ENCODE assay signal across 20 cellular contexts in the genomic region with DNA sequence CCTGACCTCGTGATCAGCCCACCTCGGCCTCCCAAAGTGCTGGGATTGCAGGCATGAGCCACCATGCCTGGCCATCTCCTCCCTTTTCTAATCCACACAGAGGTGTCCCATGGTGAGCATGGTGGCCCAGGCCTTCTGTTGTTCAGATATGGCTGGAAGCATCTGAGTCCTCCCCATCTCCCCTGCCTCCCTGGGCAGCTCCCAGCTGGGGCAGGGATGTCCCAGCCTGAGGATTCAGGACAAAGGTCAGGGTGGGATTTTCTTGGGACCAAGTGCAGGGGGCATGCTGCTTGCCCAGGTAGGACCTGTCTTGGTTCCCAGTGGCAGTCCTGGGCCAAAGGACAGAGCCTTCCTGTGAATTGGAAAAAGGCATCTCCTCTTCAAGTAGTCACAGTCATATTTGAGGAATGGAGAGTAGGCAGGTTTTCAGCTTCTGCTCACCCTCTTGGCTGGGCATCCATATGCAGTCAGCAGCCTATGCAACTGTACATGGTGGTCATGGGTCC. TPM values are rescaled to one million over a fixed set of nuclear protein-coding genes. Genes with fewer than 3 reads are reported as not detected.
DNase-seq lines count a peak whose midpoint lies in the region; ATAC-seq and TF ChIP-seq lines count a peak whose summit lies in the region.
"Had no signal": no experiment of that assay in that cellular context is flagged by ENCODE, and none has a peak within 500 bp of the region (broad histone marks: within the 10 kb centered on the region; RNA-seq: fewer than 3 reads in every experiment).

No MANE protein-coding gene starts in this region.

- DNase-seq in RWPE2 (ENCODE audit: low spot score) (peak; percentile 9), lower lobe of right lung (peak; percentile 8), osteocyte (ENCODE audit: extremely low spot score, unreplicated experiment) (peak; percentile 68), stomach (peak; percentile 11), 8988T (no peak), NK-92 (lab: John Stamatoyannopoulos, UW; ENCODE audit: unreplicated experiment) (no peak)
- DNase-seq: C1 segment of cervical spinal cord; Calu3; CD4-positive, alpha-beta memory T cell; COR-L47; DMS53; DMS79 treated with DMSO at 0.1 percent for 48 hours; GF-D8 had no signal

- WGBS in stomach, 5 donors: 56 to 85% (median 76%) methylated on average over 2 of the region's 2 CpGs

- no peak for TF ChIP-seq CTCF in RWPE2 (IDR thresholded peaks at IDR 0.05; ENCODE audit: poor library complexity, severe bottlenecking)
- no peak for TF ChIP-seq CTCF in lower lobe of right lung (IDR thresholded peaks at IDR 0.05)
- no peak for TF ChIP-seq CTCF in osteocyte (IDR thresholded peaks at IDR 0.05)
- TF ChIP-seq CTCF in stomach (IDR thresholded peaks at IDR 0.05): no peak

- no peaks in the 10 kb centered on the region for H3K27me3 ChIP-seq in RWPE2 (ENCODE audit: insufficient read depth, poor library complexity, severe bottlenecking)
- H3K27me3 ChIP-seq in lower lobe of right lung (ENCODE audit: low read depth): peaks cover 4% of the 10 kb centered on the region
- H3K27me3 ChIP-seq in stomach: peaks cover 0 to 6% (median 0%) of the 10 kb centered on the region in 3 donors

- no peak for TF ChIP-seq EP300 in stomach (IDR thresholded peaks at IDR 0.05)

- no peak overlapping the region for H3K4me3 Mint-ChIP-seq in osteocyte (ENCODE audit: unreplicated experiment)
- H3K4me3 Mint-ChIP-seq: CD4-positive, alpha-beta memory T cell; GM23338; H9 had no signal

- H3K4me1 Mint-ChIP-seq in osteocyte (ENCODE audit: unreplicated experiment): no peaks in the 10 kb centered on the region
- H3K4me1 Mint-ChIP-seq: GM23338, H9 had no signal

- TF ChIP-seq POLR2A in stomach (IDR thresholded peaks at IDR 0.05): no peak

- H3K27me3 Mint-ChIP-seq in osteocyte (ENCODE audit: unreplicated experiment): no peaks in the 10 kb centered on the region

- intact Hi-C loops in lower lobe of right lung (cut with DNase I): no loop called here
- intact Hi-C loops in stomach (cut with DNase I; ENCODE audit: low total_unique reads): loop anchor here (5.0 kb wide), 1 partner anchor 370 kb away; no protein-coding TSS in a partner anchor

- no peaks in the 10 kb centered on the region for H3K36me3 ChIP-seq in RWPE2 (ENCODE audit: low read depth)
- H3K36me3 ChIP-seq in lower lobe of right lung: peaks cover 6% of the 10 kb centered on the region
- peaks cover 0 to 27% (median 0%) of the 10 kb centered on the region in 4 donors for H3K36me3 ChIP-seq in stomach

- no peaks in the 10 kb centered on the region for H3K9me3 Mint-ChIP-seq in osteocyte (ENCODE audit: unreplicated experiment)
- H3K9me3 Mint-ChIP-seq: CD4-positive, alpha-beta memory T cell had no signal

- no peak overlapping the region for H3K27ac ChIP-seq in RWPE2 (ENCODE audit: poor library complexity, severe bottlenecking)
- no peak overlapping the region for H3K27ac ChIP-seq in lower lobe of right lung
- H3K27ac ChIP-seq in stomach: no peak overlapping the region
- H3K27ac ChIP-seq: 22Rv1 had no signal

- no peaks in the 10 kb centered on the region for H3K4me1 ChIP-seq in RWPE2 (ENCODE audit: insufficient read depth, poor library complexity, severe bottlenecking)
- H3K4me1 ChIP-seq in lower lobe of right lung: no peaks in the 10 kb centered on the region
- no peaks in the 10 kb centered on the region for H3K4me1 ChIP-seq in stomach

- H3K4me3 ChIP-seq in RWPE2 (ENCODE audit: severe bottlenecking) (no peak overlapping the region), lower lobe of right lung (no peak overlapping the region), stomach (no peak overlapping the region)
- H3K4me3 ChIP-seq: GM23338 had no signal

- no peak for ATAC-seq in RWPE2 (ENCODE audit: low read depth)
- ATAC-seq in lower lobe of right lung: no peak
- no peak for ATAC-seq in GM21786 (IDR thresholded peaks at IDR 0.05; ENCODE audit: unreplicated experiment)
- no peak for ATAC-seq in GM19324 (IDR thresholded peaks at IDR 0.05; ENCODE audit: low FRiP score, unreplicated experiment)
- ATAC-seq: GM23338, HCT116 had no signal

- no peak overlapping the region for H3K27ac Mint-ChIP-seq in osteocyte (ENCODE audit: unreplicated experiment)
- H3K27ac Mint-ChIP-seq: CD4-positive, alpha-beta memory T cell; GM23338; H9 had no signal

- H3K36me3 Mint-ChIP-seq in osteocyte (ENCODE audit: unreplicated experiment): no peaks in the 10 kb centered on the region

- H3K9me3 ChIP-seq in RWPE2 (ENCODE audit: severe bottlenecking) (no peaks in the 10 kb centered on the region), lower lobe of right lung (no peaks in the 10 kb centered on the region), stomach (peaks cover 0 to 5% (median 0%) of the 10 kb centered on the region in 4 donors)

RNA-seq across cellular contexts. Expression of a gene that starts 10.8 kb away (rescaled TPM):
- total RNA-seq in lower lobe of right lung (19.9 TPM), osteocyte (not detected in 2 replicates), stomach (1 to 10 TPM in 4 of 5 donors, not detected in 1; 1.5 to 9.6 (median 4.1) TPM)
- 1 to 10 TPM in 1 of 3 donors, under 1 TPM in 2; 0.28 to 1.7 (median 1.00) TPM for polyA plus RNA-seq in stomach
- total RNA-seq: Calu3, G401 had no signal

Comparison
In these comparisons a context has a peak if more than half of its experiments do, and no peak if none do; other contexts are left out.
1. DNase-seq: peak in RWPE2 (single experiment), lower lobe of right lung (single experiment), osteocyte (single experiment) and stomach (single experiment); none in 8988T (single experiment) and NK-92 (single experiment).